ENCODE assay signal across 8 cellular contexts in genomic region chr14:105019861-105020814, GRCh38. TPM values are rescaled to one million over a fixed set of nuclear protein-coding genes. Genes with fewer than 3 reads are reported as not detected.
DNase-seq lines count a peak whose midpoint lies in the region; ATAC-seq, FAIRE-seq and TF ChIP-seq lines count a peak whose summit lies in the region.

No MANE protein-coding gene starts in this region.

- H3K36me3 ChIP-seq in right lobe of liver: no peaks in the 10 kb centered on the region

- H3K4me1 Mint-ChIP-seq in brain: peaks cover 78% of the 10 kb centered on the region

- FAIRE-seq in A549 (lab: Jason Lieb, UNC): no peak

- no peak for TF ChIP-seq EP300 in A549 (IDR thresholded peaks at IDR 0.05)

- H3K9me3 Mint-ChIP-seq in brain: no peaks in the 10 kb centered on the region

- H3K27me3 ChIP-seq in right lobe of liver: no peaks in the 10 kb centered on the region

- H3K36me3 Mint-ChIP-seq in brain: peaks cover 11% of the 10 kb centered on the region

- TF ChIP-seq RAD21 in A549 (conservative IDR thresholded peaks at IDR 0.05 in 1 of 2, IDR thresholded peaks at IDR 0.05 in 1 of 2): no peak

- 2% methylated on average over 41 of the region's 75 CpGs for WGBS in A549 (ENCODE audit: missing lambda C conversion rate)
- WGBS in right lobe of liver (ENCODE audit: insufficient coverage, low coverage, low lambda C conversion rate, missing lambda C conversion rate): 27% methylated on average over 23 of the region's 75 CpGs

- peak; percentile 8 to 40; a peak in 4 of 6 replicates for ATAC-seq in A549
- ATAC-seq in GM18873 (IDR thresholded peaks at IDR 0.05; ENCODE audit: low FRiP score, unreplicated experiment): peak; percentile 18
- peak; percentile 14 for ATAC-seq in HG03139 (IDR thresholded peaks at IDR 0.05; ENCODE audit: unreplicated experiment)
- ATAC-seq in right lobe of liver: no peak

- DNase-seq in A549 (ENCODE audit: low read depth in 1 of 2, low spot score in 1 of 2): peak in 1 of 2 experiments; percentile 53
- peak; percentile 62 for DNase-seq in T-helper 22 cell (ENCODE audit: low read depth)
- peak in 2 of 3 donors; percentile 48 to 65 for DNase-seq in right lobe of liver
- DNase-seq in stimulated activated CD8-positive, alpha-beta memory T cell treated with anti-CD3 and anti-CD28 coated beads, Interleukin-12 subunit alpha, Interleukin-12 subunit beta, amount 100 ng/mL, for 4 hours (ENCODE audit: low read depth): peak; percentile 48
- no peak for DNase-seq in SK-N-DZ (ENCODE audit: low spot score)

- intact Hi-C loops in right lobe of liver (cut with DNase I): no loop called here

- H3K9me3 ChIP-seq in A549: no peaks in the 10 kb centered on the region
- H3K9me3 ChIP-seq in right lobe of liver: no peaks in the 10 kb centered on the region

- TF ChIP-seq CTCF in A549 (IDR thresholded peaks at IDR 0.05) (no peak; the same call in 2 of the 3 replicates), brain (conservative IDR thresholded peaks at IDR 0.05) (peak; percentile 21 to 24), right lobe of liver (IDR thresholded peaks at IDR 0.05) (no peak)

- peak overlapping the region; percentile 75 for H3K4me2 ChIP-seq in A549

- peak overlapping the region; percentile 97 for H3K4me3 ChIP-seq in A549
- peak overlapping the region; percentile 77 to 94 (median 79) for H3K4me3 ChIP-seq in right lobe of liver

- no peak for TF ChIP-seq POLR2A in A549 (IDR thresholded peaks at IDR 0.05; ENCODE audit: low read length)
- TF ChIP-seq POLR2A in right lobe of liver (IDR thresholded peaks at IDR 0.05): no peak

- peak overlapping the region; percentile 97 to 98 for H3K27ac ChIP-seq in A549
- H3K27ac ChIP-seq in right lobe of liver: peak overlapping the region; percentile 21 to 78 (median 57)

- POLR2A ChIA-PET in A549 (lab: Yijun Ruan, JAX): interaction anchor here (0.6 to 7.0 kb wide), 8 partner anchors 26 to 267 kb away, joined by 3 to 76 read pairs (median 3); partner anchors contain the start of genes CLBA1 and SIVA1

- CTCF ChIA-PET in A549 (lab: Yijun Ruan, JAX): interaction anchor here (1.2 to 28.5 kb wide), 7 partner anchors 8 to 45 kb away, joined by 3 to 509 read pairs (median 8); partner anchors contain the start of gene AHNAK2

- H3K4me3 Mint-ChIP-seq in brain: peak overlapping the region; percentile 90 to 96 (median 94)

- peak overlapping the region; percentile 86 to 93 (median 89) for H3K27ac Mint-ChIP-seq in brain

- peaks cover 3% of the 10 kb centered on the region for H3K27me3 Mint-ChIP-seq in brain

- H3K4me1 ChIP-seq in A549: peaks cover 72% of the 10 kb centered on the region
- peaks cover 0 to 11% (median 2%) of the 10 kb centered on the region in 4 donors for H3K4me1 ChIP-seq in right lobe of liver

TF ChIP-seq in A549, 52 proteins besides CTCF, POLR2A, EP300 and RAD21:
- no peak for TF ChIP-seq JUNB (IDR thresholded peaks at IDR 0.05)
- peak; percentile 21; the same call in 1 of the 2 replicates for TF ChIP-seq TFCP2L1 (CRISPR knock-in tag; IDR thresholded peaks at IDR 0.05)
- TF ChIP-seq MAX (IDR thresholded peaks at IDR 0.05): 0 out of 2 replicates have a peak, but pooled peaks have one; percentile 21
- TF ChIP-seq ELK1 (IDR thresholded peaks at IDR 0.05; ENCODE audit: low read depth, low read length): no peak
- no peak for TF ChIP-seq ESRRA (IDR thresholded peaks at IDR 0.05; ENCODE audit: borderline replicate concordance, low read length)
- no peak for TF ChIP-seq NFE2L2 (conservative IDR thresholded peaks at IDR 0.05; ENCODE audit: low read length)
- TF ChIP-seq RCOR1 (IDR thresholded peaks at IDR 0.05; ENCODE audit: low read depth, low read length): no peak
- TF ChIP-seq HMGXB4 (CRISPR knock-in tag; IDR thresholded peaks at IDR 0.05; ENCODE audit: borderline replicate concordance): no peak
- no peak for TF ChIP-seq HEYL (CRISPR knock-in tag; IDR thresholded peaks at IDR 0.05)
- TF ChIP-seq RARB (CRISPR knock-in tag; IDR thresholded peaks at IDR 0.05): no peak
- no peak for TF ChIP-seq ZNF302 (CRISPR knock-in tag; IDR thresholded peaks at IDR 0.05)
- TF ChIP-seq BCL3 (IDR thresholded peaks at IDR 0.05): no peak
TF ChIP-seq in A549: peak in this region for 2.

RNA-seq across cellular contexts. Expression of gene CDCA4, which starts 0.7 kb away (rescaled TPM):
- polyA plus RNA-seq in A549 (2011; rRNA removed): 19.5 and 24.2 TPM in 2 replicates
- 42.8 and 52.7 TPM in 2 replicates for polyA plus RNA-seq in A549 (2012; cell fraction: cytosol; rRNA removed)
- 44.8 and 46.3 TPM in 2 replicates for polyA plus RNA-seq in A549 (2012; cell fraction: nucleus; rRNA removed)
- polyA plus RNA-seq in A549 (2017; fragmentation: RNase III; extraction: RNeasy Plus Mini Kit Qiagen cat#74134 plus additional on column Dnase treatment): 25.9 to 28.0 TPM (median 26.9 TPM) in 3 replicates
- polyA minus RNA-seq in A549 (2011; rRNA and poly(A)+ RNA removed): 16.6 and 20.0 TPM in 2 replicates
- polyA plus RNA-seq in brain (ENCODE audit: insufficient read depth, low read depth, low replicate concordance): 35.8 TPM
- total RNA-seq in right lobe of liver: 1 to 10 TPM in 5 of 6 experiments, under 1 TPM in 1; 0.90 to 3.5 (median 1.7) TPM
- polyA plus RNA-seq in SK-N-DZ (2014; cell fraction: cytosol; rRNA removed): 41.8 and 41.9 TPM in 2 replicates
- polyA plus RNA-seq in SK-N-DZ (2014; cell fraction: nucleus; rRNA removed): 26.1 and 27.9 TPM in 2 replicates

RNA-seq across cellular contexts. Expression of gene CLBA1, which starts 34.5 kb away (rescaled TPM):
- polyA plus RNA-seq in A549 (2011; rRNA removed) (11.3 and 11.5 TPM in 2 replicates), A549 (2017; fragmentation: RNase III; extraction: RNeasy Plus Mini Kit Qiagen cat#74134 plus additional on column Dnase treatment) (10.7 to 12.5 TPM (median 12.0 TPM) in 3 replicates), brain (ENCODE audit: insufficient read depth, low read depth, low replicate concordance) (15.8 TPM)
- polyA plus RNA-seq in A549 (2012; cell fraction: cytosol; rRNA removed): 7.7 and 8.6 TPM in 2 replicates
- 14.0 and 16.7 TPM in 2 replicates for polyA plus RNA-seq in A549 (2012; cell fraction: nucleus; rRNA removed)
- polyA minus RNA-seq in A549 (2011; rRNA and poly(A)+ RNA removed): 8.6 and 9.5 TPM in 2 replicates
- total RNA-seq in right lobe of liver: 1 to 10 TPM; 1.5 to 3.3 (median 2.5) TPM
- polyA plus RNA-seq in SK-N-DZ (2014; cell fraction: cytosol; rRNA removed): 1.4 and 2.6 TPM in 2 replicates
- 3.4 and 5.5 TPM in 2 replicates for polyA plus RNA-seq in SK-N-DZ (2014; cell fraction: nucleus; rRNA removed)

RNA-seq across cellular contexts. Expression of gene AHNAK2, which starts 42.0 kb away (rescaled TPM):
- polyA plus RNA-seq in A549 (2011; rRNA removed) (43.7 and 56.7 TPM in 2 replicates), A549 (2017; fragmentation: RNase III; extraction: RNeasy Plus Mini Kit Qiagen cat#74134 plus additional on column Dnase treatment) (34.4 to 46.5 TPM (median 43.3 TPM) in 3 replicates), brain (ENCODE audit: insufficient read depth, low read depth, low replicate concordance) (6.6 TPM)
- 9.8 and 11.7 TPM in 2 replicates for polyA plus RNA-seq in A549 (2012; cell fraction: cytosol; rRNA removed)
- polyA plus RNA-seq in A549 (2012; cell fraction: nucleus; rRNA removed): 65.0 and 74.3 TPM in 2 replicates
- 212 and 231 TPM in 2 replicates for polyA minus RNA-seq in A549 (2011; rRNA and poly(A)+ RNA removed)
- total RNA-seq in right lobe of liver: 10 to 100 TPM in 1 of 6 experiments, 1 to 10 TPM in 5; 2.1 to 12.2 (median 4.6) TPM
- 0.02 TPM in 1 of 2 replicates, not detected in the other for polyA plus RNA-seq in SK-N-DZ (2014; cell fraction: cytosol; rRNA removed)
- 0.35 TPM in 1 of 2 replicates, not detected in the other for polyA plus RNA-seq in SK-N-DZ (2014; cell fraction: nucleus; rRNA removed)

RNA-seq across cellular contexts. Expression of gene GPR132, which starts 45.1 kb away (rescaled TPM):
- polyA plus RNA-seq in A549 (2011; rRNA removed) (0.19 and 0.49 TPM in 2 replicates), A549 (2017; fragmentation: RNase III; extraction: RNeasy Plus Mini Kit Qiagen cat#74134 plus additional on column Dnase treatment) (0.16 to 0.22 TPM (median 0.18 TPM) in 3 replicates), brain (ENCODE audit: insufficient read depth, low read depth, low replicate concordance) (0.14 TPM)
- polyA plus RNA-seq in A549 (2012; cell fraction: cytosol; rRNA removed): 0.12 and 0.39 TPM in 2 replicates
- 2.3 and 3.7 TPM in 2 replicates for polyA plus RNA-seq in A549 (2012; cell fraction: nucleus; rRNA removed)
- 0.62 and 0.73 TPM in 2 replicates for polyA minus RNA-seq in A549 (2011; rRNA and poly(A)+ RNA removed)
- under 1 TPM; 0.11 to 0.84 (median 0.39) TPM for total RNA-seq in right lobe of liver
- polyA plus RNA-seq in SK-N-DZ (2014; cell fraction: cytosol; rRNA removed): not detected in 2 replicates
- not detected in 2 replicates for polyA plus RNA-seq in SK-N-DZ (2014; cell fraction: nucleus; rRNA removed)

Comparison
In these comparisons a context has a peak if more than half of its experiments do, and no peak if none do; other contexts are left out.
1. ATAC-seq: peak in A549 (2 of 2), GM18873 (single experiment) and HG03139 (single experiment); none in right lobe of liver (0 of 4).
2. CTCF ChIP-seq: peak in brain (2 of 2); none in A549 (single experiment) and right lobe of liver (0 of 4).